ENCODE assay signal across 16 cellular contexts in the genomic region with DNA sequence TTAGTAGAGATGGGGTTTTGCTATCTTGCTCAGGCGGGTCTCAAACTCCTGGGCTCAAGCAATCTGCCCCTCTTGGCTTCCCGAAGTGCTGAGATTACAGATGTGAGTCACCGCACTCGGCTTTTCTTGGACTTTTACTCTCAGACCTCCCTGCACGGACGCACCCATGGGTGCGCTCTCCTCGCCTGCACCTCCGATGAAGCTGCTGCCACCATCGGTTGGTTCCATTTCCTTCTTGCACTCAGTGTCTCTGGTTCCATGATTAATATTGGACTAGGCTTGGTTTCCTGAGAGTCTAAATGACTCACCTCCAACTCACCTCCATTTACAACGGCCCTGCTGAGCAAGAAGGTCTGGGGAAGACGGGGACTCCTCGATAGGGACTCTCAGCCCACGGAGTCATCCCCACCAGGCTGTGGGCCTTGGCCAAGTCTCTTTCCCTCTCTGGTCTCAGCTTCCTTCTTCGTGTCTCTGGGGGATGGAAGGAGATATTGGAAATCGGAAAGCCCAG. TPM values are rescaled to one million over a fixed set of nuclear protein-coding genes. Genes with fewer than 3 reads are reported as not detected.
DNase-seq lines count a peak whose midpoint lies in the region; ATAC-seq and FAIRE-seq lines count a peak whose summit lies in the region.
"Had no signal": no experiment of that assay in that cellular context is flagged by ENCODE, and none has a peak within 500 bp of the region (broad histone marks: within the 10 kb centered on the region; RNA-seq: fewer than 3 reads in every experiment).

No MANE protein-coding gene starts in this region.

- no peak for ATAC-seq in GM21423 (IDR thresholded peaks at IDR 0.05; ENCODE audit: unreplicated experiment)
- ATAC-seq in GM21390 (IDR thresholded peaks at IDR 0.05; ENCODE audit: unreplicated experiment) = no peak
- ATAC-seq: effector memory CD8-positive, alpha-beta T cell; HepG2; mucosa of descending colon had no signal

- peaks cover 3% of the 10 kb centered on the region for H3K36me3 Mint-ChIP-seq in activated CD4-positive, alpha-beta memory T cell treated with anti-CD3 and anti-CD28 coated beads for 36 hours

- peaks cover 5% of the 10 kb centered on the region for H3K27me3 Mint-ChIP-seq in activated CD4-positive, alpha-beta memory T cell treated with anti-CD3 and anti-CD28 coated beads for 36 hours

- peak overlapping the region; percentile 40 for H3K27ac Mint-ChIP-seq in activated CD4-positive, alpha-beta memory T cell treated with anti-CD3 and anti-CD28 coated beads for 36 hours
- H3K27ac Mint-ChIP-seq: effector memory CD8-positive, alpha-beta T cell had no signal

- DNase-seq in activated naive CD4-positive, alpha-beta T cell treated with Interleukin-2 at 50 U/mL for 16 hours = peak; percentile 27
- DNase-seq in activated naive CD4-positive, alpha-beta T cell (lab: John Stamatoyannopoulos, UW) = no peak
- DNase-seq in GM19239 (ENCODE audit: insufficient read length, low spot score) (no peak), renal cortical epithelial cell (ENCODE audit: low read depth) (peak; percentile 11), NCI-H446 (lab: John Stamatoyannopoulos, UW) (no peak)
- DNase-seq in activated CD4-positive, alpha-beta memory T cell treated with anti-CD3 and anti-CD28 coated beads for 36 hours = peak; percentile 78
- DNase-seq: central memory CD4-positive, alpha-beta T cell; effector memory CD8-positive, alpha-beta T cell; kidney glomerular epithelial cell; mucosa of descending colon; NCI-H187 had no signal

- H3K4me1 Mint-ChIP-seq in activated CD4-positive, alpha-beta memory T cell treated with anti-CD3 and anti-CD28 coated beads for 36 hours (ENCODE audit: low read depth) = peaks cover 85% of the 10 kb centered on the region

- intact Hi-C loops in activated CD4-positive, alpha-beta memory T cell treated with anti-CD3 and anti-CD28 coated beads for 36 hours (cut with micrococcal nuclease) = loop anchor here (1.0 kb wide), 2 partner anchors 9 to 12 kb away; no protein-coding TSS in a partner anchor

- H3K4me3 Mint-ChIP-seq in activated CD4-positive, alpha-beta memory T cell treated with anti-CD3 and anti-CD28 coated beads for 36 hours = no peak overlapping the region
- H3K4me3 Mint-ChIP-seq: effector memory CD8-positive, alpha-beta T cell had no signal

- FAIRE-seq in GM19239 (lab: Jason Lieb, UNC) = peak; percentile 93
- FAIRE-seq: HepG2 had no signal

- POLR2A ChIA-PET in activated CD4-positive, alpha-beta memory T cell treated with anti-CD3 and anti-CD28 coated beads for 36 hours (lab: Charles Lee) = interaction anchor here (0.9 to 4.4 kb wide), 7 partner anchors 9 to 148 kb away, joined by 3 to 23 read pairs (median 9); partner anchors contain the start of gene MIIP

- CTCF ChIA-PET in activated CD4-positive, alpha-beta memory T cell treated with anti-CD3 and anti-CD28 coated beads for 36 hours (lab: Charles Lee) = interaction anchor here (1.1 to 2.5 kb wide), 5 partner anchors 9 to 23 kb away, joined by 3 to 17 read pairs (median 4); no protein-coding TSS in a partner anchor

- no peaks in the 10 kb centered on the region for H3K9me3 Mint-ChIP-seq in activated CD4-positive, alpha-beta memory T cell treated with anti-CD3 and anti-CD28 coated beads for 36 hours
- H3K9me3 Mint-ChIP-seq: effector memory CD8-positive, alpha-beta T cell had no signal

RNA-seq across cellular contexts. Expression of gene TNFRSF8, which starts 6.7 kb away (rescaled TPM):
- total RNA-seq in activated CD4-positive, alpha-beta memory T cell treated with anti-CD3 and anti-CD28 coated beads for 36 hours = 10 to 100 TPM; 31.1 to 33.2 TPM
- total RNA-seq in renal cortical epithelial cell = not detected in 2 replicates
- total RNA-seq: G401, HepG2, SK-MEL-5 had no signal

RNA-seq across cellular contexts. Expression of gene MIIP, which starts 37.1 kb away (rescaled TPM):
- 10 to 100 TPM; 46.1 to 47.9 TPM for total RNA-seq in activated CD4-positive, alpha-beta memory T cell treated with anti-CD3 and anti-CD28 coated beads for 36 hours
- 17.0 and 53.1 TPM in 2 replicates for total RNA-seq in renal cortical epithelial cell

Comparison
In these comparisons a context has a peak if more than half of its experiments do, and no peak if none do; other contexts are left out.
1. DNase-seq: peak in activated naive CD4-positive, alpha-beta T cell treated with Interleukin-2 at 50 U/mL for 16 hours (single experiment), activated CD4-positive, alpha-beta memory T cell treated with anti-CD3 and anti-CD28 coated beads for 36 hours (single experiment) and renal cortical epithelial cell (single experiment); none in activated naive CD4-positive, alpha-beta T cell (0 of 4), GM19239 (single experiment) and NCI-H446 (0 of 2).
2. RNA of gene TNFRSF8, which starts 6.7 kb away (total RNA-seq): 31.1 to 33.2 TPM in activated CD4-positive, alpha-beta memory T cell treated with anti-CD3 and anti-CD28 coated beads for 36 hours; not detected in renal cortical epithelial cell; every median in the first group is over 10 times any median in the second.